9 cellular contexts compared by ENCODE assay signal in the genomic region with DNA sequence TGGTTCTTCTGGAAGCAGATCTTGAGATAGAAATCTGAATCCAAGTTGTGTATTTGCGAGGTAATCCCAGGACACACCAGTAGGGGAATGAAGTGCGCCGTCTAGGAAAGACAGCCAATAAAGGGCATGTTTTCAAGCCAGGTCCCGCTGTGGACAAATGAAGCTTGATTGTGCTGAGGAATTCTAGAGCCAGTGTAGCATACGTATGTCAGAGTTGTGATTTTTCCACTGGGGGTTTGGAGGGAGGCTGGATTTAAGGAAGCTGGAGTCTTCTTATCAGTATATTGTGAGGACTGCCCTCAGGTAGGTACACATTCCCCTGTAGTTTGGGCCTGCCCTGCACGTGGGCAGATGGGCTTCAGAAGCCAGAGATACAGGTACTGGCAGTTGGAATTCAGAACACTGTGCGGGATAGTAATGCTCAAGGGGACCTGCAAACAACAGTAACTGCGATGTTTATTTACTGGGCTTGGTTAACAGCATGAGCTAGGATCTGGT. TPM values are rescaled to one million over a fixed set of nuclear protein-coding genes. Genes with fewer than 3 reads are reported as not detected.
DNase-seq lines count a peak whose midpoint lies in the region; ATAC-seq and TF ChIP-seq lines count a peak whose summit lies in the region.
"Had no signal": no experiment of that assay in that cellular context is flagged by ENCODE, and none has a peak within 500 bp of the region (broad histone marks: within the 10 kb centered on the region; RNA-seq: fewer than 3 reads in every experiment).

No MANE protein-coding gene starts in this region.

- WGBS in body of pancreas, 2 donors = 30 to 41% methylated on average over 8 of the region's 8 CpGs
- 64% methylated on average over 7 of the region's 8 CpGs for WGBS in right lobe of liver (ENCODE audit: insufficient coverage, low coverage, low lambda C conversion rate, missing lambda C conversion rate)
- WGBS in sigmoid colon, 2 donors = 27 to 67% methylated on average over 8 of the region's 8 CpGs

- H3K27me3 ChIP-seq in body of pancreas = no peaks in the 10 kb centered on the region
- no peaks in the 10 kb centered on the region for H3K27me3 ChIP-seq in right lobe of liver
- no peaks in the 10 kb centered on the region for H3K27me3 ChIP-seq in sigmoid colon

- H3K36me3 ChIP-seq in body of pancreas (replicated peaks in 1 of 2; ENCODE audit: insufficient read depth in 1 of 2, low read depth in 2 of 2) (no peaks in the 10 kb centered on the region), right lobe of liver (no peaks in the 10 kb centered on the region), sigmoid colon (no peaks in the 10 kb centered on the region)

- TF ChIP-seq CTCF in body of pancreas (IDR thresholded peaks at IDR 0.05) (peak in 6 of 7 experiments; percentile 44 to 82 (median 70)), right lobe of liver (IDR thresholded peaks at IDR 0.05) (peak; percentile 30 to 48 (median 40)), sigmoid colon (IDR thresholded peaks at IDR 0.05) (peak in 1 of 4 experiments; percentile 23)

- intact Hi-C loops in body of pancreas (cut with DNase I) (no loop called here), right lobe of liver (cut with DNase I) (no loop called here), sigmoid colon (cut with DNase I) (no loop called here)

- peak; percentile 77 for ATAC-seq in body of pancreas
- ATAC-seq in right lobe of liver = peak; percentile 68 to 75 (median 70)
- ATAC-seq in GM19328 (IDR thresholded peaks at IDR 0.05; ENCODE audit: unreplicated experiment) = no peak
- ATAC-seq in GM21529 (IDR thresholded peaks at IDR 0.05; ENCODE audit: unreplicated experiment) = no peak

- DNase-seq in COLO829 (ENCODE audit: low spot score) (peak; percentile 13), HT-29 (ENCODE audit: low spot score) (peak; percentile 75), body of pancreas (peak; percentile 67 to 73 (median 70)), right lobe of liver (no peak), NCI-H2107 (lab: John Stamatoyannopoulos, UW) (no peak), sigmoid colon (no peak)
- DNase-seq: stimulated activated naive B cell treated with anti-CD40 and anti-IgM and Interleukin-4, amounts not matched to agents 10 μg/mL and 1 μg/mL and 100 μg/mL, for 72 hours had no signal

- H3K4me1 ChIP-seq in body of pancreas (peaks cover 71% of the 10 kb centered on the region), right lobe of liver (peaks cover 0 to 26% (median 0%) of the 10 kb centered on the region in 4 donors), sigmoid colon (peaks cover 0 to 6% (median 3%) of the 10 kb centered on the region in 4 donors)

- no peak for TF ChIP-seq EP300 in sigmoid colon (IDR thresholded peaks at IDR 0.05)

- TF ChIP-seq POLR2A in body of pancreas (IDR thresholded peaks at IDR 0.05) (no peak), right lobe of liver (IDR thresholded peaks at IDR 0.05) (no peak), sigmoid colon (IDR thresholded peaks at IDR 0.05) (no peak)

- H3K27ac ChIP-seq in body of pancreas = peak overlapping the region; percentile 66 to 90 (median 84)
- no peak overlapping the region for H3K27ac ChIP-seq in right lobe of liver
- no peak overlapping the region for H3K27ac ChIP-seq in sigmoid colon

- no peak overlapping the region for H3K4me3 ChIP-seq in body of pancreas
- no peak overlapping the region for H3K4me3 ChIP-seq in right lobe of liver
- no peak overlapping the region for H3K4me3 ChIP-seq in sigmoid colon

- no peaks in the 10 kb centered on the region for H3K9me3 ChIP-seq in body of pancreas
- no peaks in the 10 kb centered on the region for H3K9me3 ChIP-seq in right lobe of liver
- no peaks in the 10 kb centered on the region for H3K9me3 ChIP-seq in sigmoid colon

RNA-seq across cellular contexts. Expression of gene GALNT11, which starts 50.9 kb away (rescaled TPM):
- 21.6 and 29.0 TPM in 2 replicates for total RNA-seq in HT-29 (2014; rRNA removed; shearing (Covaris generic))
- total RNA-seq in body of pancreas (10 to 100 TPM; 45.9 to 54.4 TPM), right lobe of liver (10 to 100 TPM; 12.0 to 21.7 (median 14.7) TPM), sigmoid colon (10 to 100 TPM; 35.7 to 48.2 (median 40.4) TPM)
- 10 to 100 TPM in 2 of 3 donors, 1 to 10 TPM in 1; 8.8 to 20.5 (median 12.6) TPM for polyA plus RNA-seq in sigmoid colon

Comparison
In these comparisons a context has a peak if more than half of its experiments do, and no peak if none do; other contexts are left out.
1. DNase-seq: peak in COLO829 (single experiment), HT-29 (single experiment) and body of pancreas (4 of 4); none in right lobe of liver (0 of 3), NCI-H2107 (single experiment) and sigmoid colon (single experiment).
2. ATAC-seq: peak in body of pancreas (single experiment) and right lobe of liver (4 of 4); none in GM19328 (single experiment) and GM21529 (single experiment).
3. H3K27ac ChIP-seq: peak in body of pancreas (4 of 4); none in right lobe of liver (0 of 3) and sigmoid colon (0 of 4).